Comparison of ENCODE assay signal across 8 cellular contexts in genomic region chr2:206392118-206392517, GRCh38. TPM values are rescaled to one million over a fixed set of nuclear protein-coding genes. Genes with fewer than 3 reads are reported as not detected.
DNase-seq lines count a peak whose midpoint lies in the region; ATAC-seq, FAIRE-seq and TF ChIP-seq lines count a peak whose summit lies in the region.

No MANE protein-coding gene starts in this region.

- TF ChIP-seq POLR2A in Peyer's patch (IDR thresholded peaks at IDR 0.05): no peak

- TF ChIP-seq CTCF in GM20000 (IDR thresholded peaks at IDR 0.05; ENCODE audit: extremely low read depth, missing control alignments) (peak; percentile 50), Peyer's patch (IDR thresholded peaks at IDR 0.05) (peak in 4 of 6 experiments; percentile 32 to 76 (median 62)), dorsolateral prefrontal cortex (IDR thresholded peaks at IDR 0.05 in 54 of 56, conservative IDR thresholded peaks at IDR 0.05 in 2 of 56; ENCODE audit: low read depth in 1 of 56, partially characterized antibody in 56 of 56) (peak in 40 of 56 donors; percentile 13 to 53 (median 28)), pancreas (IDR thresholded peaks at IDR 0.05) (no peak)

- FAIRE-seq in pancreas (lab: Jason Lieb, UNC): no peak

- H3K36me3 ChIP-seq in Peyer's patch: no peaks in the 10 kb centered on the region
- H3K36me3 ChIP-seq in pancreas: no peaks in the 10 kb centered on the region

- H3K9me3 ChIP-seq in Peyer's patch (no peaks in the 10 kb centered on the region), pancreas (no peaks in the 10 kb centered on the region)

- H3K27me3 ChIP-seq in Peyer's patch (no peaks in the 10 kb centered on the region), dorsolateral prefrontal cortex (no peaks in the 10 kb centered on the region), pancreas (no peaks in the 10 kb centered on the region)

- H3K27ac ChIP-seq in Peyer's patch (no peak overlapping the region), dorsolateral prefrontal cortex (peak overlapping the region in 18 of 59 donors; percentile 4 to 55 (median 26)), pancreas (no peak overlapping the region)

- 10 to 15% methylated on average over 2 of the region's 2 CpGs for WGBS in pancreas, 2 donors

- H3K4me3 ChIP-seq in Peyer's patch (no peak overlapping the region), dorsolateral prefrontal cortex (no peak overlapping the region), pancreas (no peak overlapping the region)

- intact Hi-C loops in dorsolateral prefrontal cortex (cut with DNase I): no loop called here
- intact Hi-C loops in pancreas (cut with DNase I): no loop called here

- DNase-seq in activated CD4-positive, alpha-beta T cell treated with anti-CD3 and anti-CD28 coated beads for 48 hours: peak; percentile 31
- no peak for DNase-seq in activated CD4-positive, alpha-beta T cell treated with anti-CD3 and anti-CD28 coated beads for 4 hours
- peak; percentile 81 for DNase-seq in GM20000 (ENCODE audit: low spot score)
- peak in 1 of 3 donors; percentile 72 for DNase-seq in Peyer's patch
- no peak for DNase-seq in dorsolateral prefrontal cortex
- DNase-seq in pancreas: no peak
- no peak for DNase-seq in occipital lobe (lab: John Stamatoyannopoulos, UW)

- peak; percentile 96 for ATAC-seq in HG03432 (IDR thresholded peaks at IDR 0.05; ENCODE audit: unreplicated experiment)
- peak in 3 of 4 donors; percentile 41 to 51 (median 44) for ATAC-seq in pancreas

- H3K4me1 ChIP-seq in Peyer's patch (no peaks in the 10 kb centered on the region), pancreas (no peaks in the 10 kb centered on the region)

RNA-seq across cellular contexts. Expression of gene ADAM23, which starts 51.2 kb away (rescaled TPM):
- 1 to 10 TPM in 2 of 4 donors, under 1 TPM in 2; 0.47 to 2.5 (median 1.4) TPM for total RNA-seq in Peyer's patch
- 100 to 1,000 TPM in 7 of 120 experiments, 10 to 100 TPM in 113; 25.3 to 107 (median 76.3) TPM for total RNA-seq in dorsolateral prefrontal cortex
- total RNA-seq in pancreas: under 1 TPM; 0.23 to 0.92 (median 0.62) TPM
- under 1 TPM; 0.11 to 0.54 TPM for polyA plus RNA-seq in pancreas
- total RNA-seq in occipital lobe: 18.9 TPM

Comparison
In these comparisons a context has a peak if more than half of its experiments do, and no peak if none do; other contexts are left out.
1. DNase-seq: peak in activated CD4-positive, alpha-beta T cell treated with anti-CD3 and anti-CD28 coated beads for 48 hours (single experiment) and GM20000 (single experiment); none in activated CD4-positive, alpha-beta T cell treated with anti-CD3 and anti-CD28 coated beads for 4 hours (0 of 2), dorsolateral prefrontal cortex (0 of 10), pancreas (0 of 6) and occipital lobe (single experiment).
2. CTCF ChIP-seq: peak in GM20000 (single experiment), Peyer's patch (4 of 6) and dorsolateral prefrontal cortex (40 of 56); none in pancreas (0 of 4).